ENCODE assay signal across 8 cellular contexts in genomic region chr13:70568571-70568970, GRCh38.
A peak's percentile ranks its signal among the peaks of the same experiment; 100 is the strongest.
DNase-seq lines count a peak whose midpoint lies in the region; ATAC-seq, FAIRE-seq and TF ChIP-seq lines count a peak whose summit lies in the region.

No MANE protein-coding gene starts in this region.

- peak; percentile 79 for ATAC-seq in GM19455 (IDR thresholded peaks at IDR 0.05; ENCODE audit: unreplicated experiment)
- peak; percentile 72 for ATAC-seq in HG03521 (IDR thresholded peaks at IDR 0.05; ENCODE audit: unreplicated experiment)
- peak; percentile 59 for ATAC-seq in sciatic nerve
- ATAC-seq in HG03571 (IDR thresholded peaks at IDR 0.05; ENCODE audit: unreplicated experiment), result no peak

- DNase-seq in DMS114 treated with DMSO at 0.1 percent for 48 hours (lab: John Stamatoyannopoulos, UW; ENCODE audit: unreplicated experiment) (peak; percentile 47), RCC 7860 (ENCODE audit: low spot score) (peak; percentile 29), fibroblast of peridontal ligament (ENCODE audit: extremely low read depth) (peak; percentile 22), sciatic nerve (ENCODE audit: low spot score) (no peak), GM12892 (ENCODE audit: insufficient read length) (no peak)

- intact Hi-C loops in sciatic nerve (cut with DNase I), result no loop called here

- FAIRE-seq in RCC 7860 (lab: Jason Lieb, UNC) (peak; percentile 83), GM12892 (lab: Jason Lieb, UNC) (no peak)

- no peak for TF ChIP-seq POLR2A in GM12892 (IDR thresholded peaks at IDR 0.05; ENCODE audit: low read depth, low read length)

Comparison
In these comparisons a context has a peak if more than half of its experiments do, and no peak if none do; other contexts are left out.
1. DNase-seq: peak in DMS114 treated with DMSO at 0.1 percent for 48 hours (single experiment), RCC 7860 (single experiment) and fibroblast of peridontal ligament (single experiment); none in sciatic nerve (single experiment) and GM12892 (single experiment).